ENCODE assay signal across 8 cellular contexts in genomic region chr12:111598637-111599458, GRCh38. TPM values are rescaled to one million over a fixed set of nuclear protein-coding genes. Genes with fewer than 3 reads are reported as not detected.
DNase-seq lines count a peak whose midpoint lies in the region; ATAC-seq and TF ChIP-seq lines count a peak whose summit lies in the region.

A gene with protein sequence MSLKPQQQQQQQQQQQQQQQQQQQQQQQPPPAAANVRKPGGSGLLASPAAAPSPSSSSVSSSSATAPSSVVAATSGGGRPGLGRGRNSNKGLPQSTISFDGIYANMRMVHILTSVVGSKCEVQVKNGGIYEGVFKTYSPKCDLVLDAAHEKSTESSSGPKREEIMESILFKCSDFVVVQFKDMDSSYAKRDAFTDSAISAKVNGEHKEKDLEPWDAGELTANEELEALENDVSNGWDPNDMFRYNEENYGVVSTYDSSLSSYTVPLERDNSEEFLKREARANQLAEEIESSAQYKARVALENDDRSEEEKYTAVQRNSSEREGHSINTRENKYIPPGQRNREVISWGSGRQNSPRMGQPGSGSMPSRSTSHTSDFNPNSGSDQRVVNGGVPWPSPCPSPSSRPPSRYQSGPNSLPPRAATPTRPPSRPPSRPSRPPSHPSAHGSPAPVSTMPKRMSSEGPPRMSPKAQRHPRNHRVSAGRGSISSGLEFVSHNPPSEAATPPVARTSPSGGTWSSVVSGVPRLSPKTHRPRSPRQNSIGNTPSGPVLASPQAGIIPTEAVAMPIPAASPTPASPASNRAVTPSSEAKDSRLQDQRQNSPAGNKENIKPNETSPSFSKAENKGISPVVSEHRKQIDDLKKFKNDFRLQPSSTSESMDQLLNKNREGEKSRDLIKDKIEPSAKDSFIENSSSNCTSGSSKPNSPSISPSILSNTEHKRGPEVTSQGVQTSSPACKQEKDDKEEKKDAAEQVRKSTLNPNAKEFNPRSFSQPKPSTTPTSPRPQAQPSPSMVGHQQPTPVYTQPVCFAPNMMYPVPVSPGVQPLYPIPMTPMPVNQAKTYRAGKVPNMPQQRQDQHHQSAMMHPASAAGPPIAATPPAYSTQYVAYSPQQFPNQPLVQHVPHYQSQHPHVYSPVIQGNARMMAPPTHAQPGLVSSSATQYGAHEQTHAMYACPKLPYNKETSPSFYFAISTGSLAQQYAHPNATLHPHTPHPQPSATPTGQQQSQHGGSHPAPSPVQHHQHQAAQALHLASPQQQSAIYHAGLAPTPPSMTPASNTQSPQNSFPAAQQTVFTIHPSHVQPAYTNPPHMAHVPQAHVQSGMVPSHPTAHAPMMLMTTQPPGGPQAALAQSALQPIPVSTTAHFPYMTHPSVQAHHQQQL (minus strand): TSS chr12:111599315. CDS start chr12:111599034, 281 bp downstream.

- no peaks in the 10 kb centered on the region for H3K27me3 Mint-ChIP-seq in CD14-positive monocyte (ENCODE audit: low read depth in 3 of 3)
- no peaks in the 10 kb centered on the region for H3K27me3 Mint-ChIP-seq in activated naive CD4-positive, alpha-beta T cell treated with anti-CD3 and anti-CD28 coated beads for 36 hours (ENCODE audit: low read depth)

- DNase-seq in CD14-positive monocyte (ENCODE audit: low spot score) (peak; percentile 52), PC-9 (no peak), glomerular endothelial cell (ENCODE audit: extremely low read depth, low read depth, low spot score) (no peak), omental fat pad (ENCODE audit: low spot score) (no peak), thyroid gland (peak; percentile 62 to 64)
- peak; percentile 56 for DNase-seq in activated naive CD4-positive, alpha-beta T cell treated with anti-CD3 and anti-CD28 coated beads for 36 hours

- TF ChIP-seq CTCF in CD14-positive monocyte (IDR thresholded peaks at IDR 0.05) (no peak), PC-9 (conservative IDR thresholded peaks at IDR 0.05) (no peak), omental fat pad (IDR thresholded peaks at IDR 0.05) (no peak), thyroid gland (IDR thresholded peaks at IDR 0.05) (no peak)

- ATAC-seq in GM19397 (IDR thresholded peaks at IDR 0.05; ENCODE audit: unreplicated experiment) (peak; percentile 59), HG03521 (IDR thresholded peaks at IDR 0.05; ENCODE audit: unreplicated experiment) (peak; percentile 47), omental fat pad (ENCODE audit: low FRiP score) (peak; percentile 64)

- no peaks in the 10 kb centered on the region for H3K9me2 ChIP-seq in PC-9 (ENCODE audit: insufficient read depth)

- intact Hi-C loops in CD14-positive monocyte (cut with micrococcal nuclease) (loop anchor here in 1 of 2 donors (5.0 kb wide), 1 partner anchor 88 kb away; the partner anchor contains the start of genes ACAD10 and BRAP), PC-9 (cut with micrococcal nuclease; ENCODE audit: unreplicated experiment) (loop anchor here (10.0 kb wide), 1 partner anchor 64 kb away; no protein-coding TSS in a partner anchor), thyroid gland (cut with DNase I) (no loop called here)
- intact Hi-C loops in activated naive CD4-positive, alpha-beta T cell treated with anti-CD3 and anti-CD28 coated beads for 36 hours (cut with micrococcal nuclease): loop anchor here (1.0 to 10.0 kb wide), 5 partner anchors 52 to 816 kb away; partner anchors contain the start of genes ERP29, MAPKAPK5, PTPN11 and SH2B3

- WGBS in thyroid gland, 2 donors: 0% methylated on average over 7 of the region's 120 CpGs; no CpG with 5 or more reads in 1 of the 2 donors

- peaks cover 46% of the 10 kb centered on the region for H3K79me2 ChIP-seq in PC-9 (ENCODE audit: low read depth)

- H3K36me3 Mint-ChIP-seq in CD14-positive monocyte: peaks cover 2 to 7% of the 10 kb centered on the region in 2 donors
- H3K36me3 Mint-ChIP-seq in activated naive CD4-positive, alpha-beta T cell treated with anti-CD3 and anti-CD28 coated beads for 36 hours (ENCODE audit: low read depth): peaks cover 2% of the 10 kb centered on the region

- peak within 1 kb of the TSS; percentile 94 for H3K27ac ChIP-seq in PC-9
- peak within 1 kb of the TSS; percentile 86 to 94 (median 90) for H3K27ac ChIP-seq in thyroid gland

- peaks cover 30% of the 10 kb centered on the region for H3F3A ChIP-seq in PC-9 (ENCODE audit: insufficient read depth, low read depth)

- H4K20me1 ChIP-seq in PC-9 (ENCODE audit: insufficient read depth): peaks cover 39% of the 10 kb centered on the region

- no peak for TF ChIP-seq POLR2A in thyroid gland (IDR thresholded peaks at IDR 0.05)

- H3K4me3 ChIP-seq in PC-9 (peak within 1 kb of the TSS; percentile 98), thyroid gland (replicated peaks in 1 of 3) (peak within 1 kb of the TSS; percentile 71 to 96 (median 88))

- no peaks in the 10 kb centered on the region for H3K9me3 Mint-ChIP-seq in CD14-positive monocyte
- H3K9me3 Mint-ChIP-seq in activated naive CD4-positive, alpha-beta T cell treated with anti-CD3 and anti-CD28 coated beads for 36 hours: no peaks in the 10 kb centered on the region

- H3K4me2 ChIP-seq in PC-9: peak within 1 kb of the TSS; percentile 94

- BruUV-seq in PC-9 (replicated peaks; lab: Mats Ljungman, UMichigan): no TSS peak

- CTCF ChIA-PET in PC-9 (lab: Charles Lee): no interaction called here
- CTCF ChIA-PET in activated naive CD4-positive, alpha-beta T cell treated with anti-CD3 and anti-CD28 coated beads for 36 hours (lab: Charles Lee): no interaction called here

- H3K4me3 Mint-ChIP-seq in CD14-positive monocyte: peak within 1 kb of the TSS; percentile 95 to 96
- H3K4me3 Mint-ChIP-seq in activated naive CD4-positive, alpha-beta T cell treated with anti-CD3 and anti-CD28 coated beads for 36 hours: peak within 1 kb of the TSS; percentile 95

- H3K4me1 Mint-ChIP-seq in CD14-positive monocyte: peaks cover 31% of the 10 kb centered on the region
- peaks cover 32% of the 10 kb centered on the region for H3K4me1 Mint-ChIP-seq in activated naive CD4-positive, alpha-beta T cell treated with anti-CD3 and anti-CD28 coated beads for 36 hours (ENCODE audit: low read depth)

- peak within 1 kb of the TSS in 6 of 7 donors; percentile 76 to 90 (median 81) for H3K27ac Mint-ChIP-seq in CD14-positive monocyte
- H3K27ac Mint-ChIP-seq in activated naive CD4-positive, alpha-beta T cell treated with anti-CD3 and anti-CD28 coated beads for 36 hours: peak within 1 kb of the TSS; percentile 85

- peak within 1 kb of the TSS; percentile 67 for H2AFZ ChIP-seq in PC-9

- H3K27me3 ChIP-seq in PC-9 (ENCODE audit: insufficient read depth, low read depth) (no peaks in the 10 kb centered on the region), thyroid gland (no peaks in the 10 kb centered on the region)

- H3K9me3 ChIP-seq in PC-9 (ENCODE audit: insufficient read depth, low read depth): no peaks in the 10 kb centered on the region
- H3K9me3 ChIP-seq in thyroid gland: no peaks in the 10 kb centered on the region

- H3K4me1 ChIP-seq in PC-9 (replicated peaks; ENCODE audit: insufficient read depth) (peaks cover 54% of the 10 kb centered on the region), thyroid gland (peaks cover 31 to 36% of the 10 kb centered on the region in 2 donors)

- H3K36me3 ChIP-seq in PC-9 (ENCODE audit: low read depth) (peaks cover 4% of the 10 kb centered on the region; the same call in 1 of the 2 replicates), thyroid gland (no peaks in the 10 kb centered on the region)

- POLR2A ChIA-PET in PC-9 (lab: Charles Lee; ENCODE audit: unreplicated experiment): interaction anchor here (0.5 to 0.6 kb wide), 2 partner anchors 29 to 1339 kb away, joined by 4 to 15 read pairs; partner anchors contain the start of gene OAS3

RNA-seq across cellular contexts. Expression of the gene that starts here (rescaled TPM):
- 10 to 100 TPM in 1 of 2 donors, 1 to 10 TPM in 1; 4.3 to 11.9 TPM for polyA plus RNA-seq in CD14-positive monocyte
- total RNA-seq in PC-9 (2021) (80.6 and 108 TPM in 2 replicates), glomerular endothelial cell (32.1 and 51.8 TPM in 2 replicates), omental fat pad (10 to 100 TPM; 35.1 to 70.0 (median 55.4) TPM), thyroid gland (100 to 1,000 TPM in 1 of 4 donors, 10 to 100 TPM in 3; 63.1 to 102 (median 63.8) TPM)
- total RNA-seq in activated naive CD4-positive, alpha-beta T cell treated with anti-CD3 and anti-CD28 coated beads for 36 hours: 10 to 100 TPM; 30.6 to 31.5 TPM

Comparison
In these comparisons a context has a peak if more than half of its experiments do, and no peak if none do; other contexts are left out.
1. DNase-seq: peak in CD14-positive monocyte (single experiment), activated naive CD4-positive, alpha-beta T cell treated with anti-CD3 and anti-CD28 coated beads for 36 hours (single experiment) and thyroid gland (2 of 2); none in PC-9 (0 of 2), glomerular endothelial cell (single experiment) and omental fat pad (single experiment).
2. Peak in every context shown above with its lines, with median percentiles within 50 percentile points of each other: ATAC-seq.